In genomic region chr11:93128574-93128973, GRCh38 we compare ENCODE assay signal across 24 cellular contexts.
"Had no signal": no experiment of that assay in that cellular context is flagged by ENCODE, and none has a peak within 500 bp of the region (broad histone marks: within the 10 kb centered on the region; RNA-seq: fewer than 3 reads in every experiment).

No MANE protein-coding gene starts in this region.

- H3K4me3 Mint-ChIP-seq: effector memory CD8-positive, alpha-beta T cell; naive thymus-derived CD8-positive, alpha-beta T cell; nephron progenitor cell; stimulated activated memory B cell treated with anti-CD40 and anti-IgM and Interleukin-4, amounts not matched to agents 10 μg/mL and 1 μg/mL and 100 μg/mL, for 72 hours; type B pancreatic cell had no signal

- H3K36me3 Mint-ChIP-seq: stimulated activated memory B cell treated with anti-CD40 and anti-IgM and Interleukin-4, amounts not matched to agents 10 μg/mL and 1 μg/mL and 100 μg/mL, for 72 hours; type B pancreatic cell had no signal

- H3K27ac Mint-ChIP-seq: effector memory CD8-positive, alpha-beta T cell; naive thymus-derived CD8-positive, alpha-beta T cell; nephron progenitor cell; stimulated activated memory B cell treated with anti-CD40 and anti-IgM and Interleukin-4, amounts not matched to agents 10 μg/mL and 1 μg/mL and 100 μg/mL, for 72 hours; type B pancreatic cell had no signal

- H3K4me1 Mint-ChIP-seq: naive thymus-derived CD8-positive, alpha-beta T cell; stimulated activated memory B cell treated with anti-CD40 and anti-IgM and Interleukin-4, amounts not matched to agents 10 μg/mL and 1 μg/mL and 100 μg/mL, for 72 hours had no signal

- H3K9me3 ChIP-seq: gastrocnemius medialis, lower lobe of right lung, prostate gland, spleen, testis, tibial artery had no signal

- H3K36me3 ChIP-seq: gastrocnemius medialis, lower lobe of right lung, prostate gland, spleen, tibial artery had no signal

- H3K4me1 ChIP-seq: gastrocnemius medialis, lower lobe of right lung, prostate gland, spleen, testis, tibial artery had no signal

- ATAC-seq: effector memory CD8-positive, alpha-beta T cell; esophagus mucosa; gastrocnemius medialis; left cardiac atrium; left ventricle myocardium superior; lower lobe of right lung; naive thymus-derived CD8-positive, alpha-beta T cell; right cardiac atrium; stimulated activated memory B cell treated with anti-CD40 and anti-IgM and Interleukin-4, amounts not matched to agents 10 μg/mL and 1 μg/mL and 100 μg/mL, for 72 hours; stimulated activated naive CD8-positive, alpha-beta T cell treated with anti-CD3 and anti-CD28 coated beads, Interleukin-15, Interleukin-2, amounts not matched to agents 100 U/mL and 50 U/mL, for 24 hours had no signal

- H3K27ac ChIP-seq: gastrocnemius medialis, lower lobe of right lung, prostate gland, skin epidermis, spleen, testis, tibial artery had no signal

- H3K27me3 ChIP-seq: gastrocnemius medialis, testis, tibial artery had no signal

- H3K4me3 ChIP-seq: gastrocnemius medialis, lower lobe of right lung, prostate gland, skin epidermis, spleen, testis, tibial artery had no signal

- H3K9me3 Mint-ChIP-seq: nephron progenitor cell; stimulated activated memory B cell treated with anti-CD40 and anti-IgM and Interleukin-4, amounts not matched to agents 10 μg/mL and 1 μg/mL and 100 μg/mL, for 72 hours; type B pancreatic cell had no signal

- DNase-seq: cortex of kidney; effector memory CD8-positive, alpha-beta T cell; foreskin fibroblast; gastrocnemius medialis; head of caudate nucleus; left cardiac atrium; left ventricle myocardium superior; lower lobe of right lung; naive thymus-derived CD8-positive, alpha-beta T cell; nephron progenitor cell; nucleus accumbens; right cardiac atrium; spleen; stimulated activated CD4-positive, alpha-beta T cell treated with anti-CD3 and anti-CD28 coated beads, Interleukin-4, amount 100 ng/mL, for 4 hours; stimulated activated naive CD8-positive, alpha-beta T cell treated with anti-CD3 and anti-CD28 coated beads, Interleukin-15, Interleukin-2, amounts not matched to agents 100 U/mL and 50 U/mL, for 24 hours; substantia nigra; testis; tibial artery had no signal

- FAIRE-seq: islet of Langerhans had no signal
